20 cellular contexts compared by ENCODE assay signal in the genomic region with DNA sequence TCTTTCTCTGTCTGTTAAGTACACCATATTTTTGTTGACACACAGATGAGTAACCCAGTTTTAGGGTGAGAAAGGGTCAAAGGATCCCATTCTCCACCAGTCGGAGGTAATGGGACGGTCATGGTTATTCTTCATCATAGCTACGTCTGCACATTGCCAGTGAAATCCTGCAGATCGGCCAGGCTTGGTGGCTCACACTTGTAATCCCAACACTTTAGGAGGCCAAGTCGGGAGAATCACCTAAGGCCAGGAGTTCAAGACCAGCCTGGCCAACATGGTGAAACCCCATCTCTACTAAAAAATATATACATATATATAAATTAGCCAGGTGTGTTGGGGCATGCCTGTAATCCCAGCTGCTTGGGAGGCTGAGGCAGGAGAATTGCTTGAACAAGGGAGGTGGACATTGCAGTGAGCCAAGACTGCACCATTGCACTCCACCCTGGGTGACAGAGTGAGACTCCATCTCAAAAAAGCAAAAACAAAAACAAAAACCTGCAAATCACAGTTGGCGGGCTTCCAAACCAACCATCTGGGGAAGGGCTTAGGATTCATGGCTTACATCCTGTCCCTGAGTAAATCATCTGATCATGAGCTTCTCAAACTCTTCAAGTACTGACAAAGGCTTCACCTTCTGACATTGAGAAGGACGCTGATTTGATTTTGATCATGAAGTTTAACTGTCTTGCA. TPM values are rescaled to one million over a fixed set of nuclear protein-coding genes. Genes with fewer than 3 reads are reported as not detected.
"Had no signal": no experiment of that assay in that cellular context is flagged by ENCODE, and none has a peak within 500 bp of the region (broad histone marks: within the 10 kb centered on the region; RNA-seq: fewer than 3 reads in every experiment).

No MANE protein-coding gene starts in this region.

RNA-seq across cellular contexts. Expression of gene PRAMEF18, which starts 5.3 kb away (rescaled TPM):
- total RNA-seq: chondrocyte; colonic mucosa; endodermal cell; esophagus mucosa; fibroblast of lung; foreskin keratinocyte; gastroesophageal sphincter; heart left ventricle; hepatocyte; kidney; left lung; lower leg skin; mammary epithelial cell; mucosa of gallbladder; naive thymus-derived CD4-positive, alpha-beta T cell; psoas muscle; renal cortical epithelial cell; suprapubic skin; transverse colon had no signal
- polyA plus RNA-seq: fibroblast of lung; foreskin keratinocyte; heart left ventricle; hepatocyte; mammary epithelial cell; naive thymus-derived CD4-positive, alpha-beta T cell; psoas muscle had no signal

RNA-seq across cellular contexts. Expression of gene PRAMEF5, which starts 22.8 kb away (rescaled TPM):
- total RNA-seq: chondrocyte; colonic mucosa; endodermal cell; esophagus mucosa; fibroblast of lung; foreskin keratinocyte; gastroesophageal sphincter; heart left ventricle; hepatocyte; kidney; left lung; lower leg skin; mammary epithelial cell; mucosa of gallbladder; naive thymus-derived CD4-positive, alpha-beta T cell; psoas muscle; renal cortical epithelial cell; suprapubic skin; transverse colon had no signal
- polyA plus RNA-seq: fibroblast of lung; foreskin keratinocyte; heart left ventricle; hepatocyte; mammary epithelial cell; naive thymus-derived CD4-positive, alpha-beta T cell; psoas muscle; thymus had no signal

RNA-seq across cellular contexts. Expression of gene PRAMEF13, which starts 30.0 kb away (rescaled TPM):
- total RNA-seq: chondrocyte; colonic mucosa; endodermal cell; esophagus mucosa; fibroblast of lung; foreskin keratinocyte; gastroesophageal sphincter; heart left ventricle; hepatocyte; kidney; left lung; lower leg skin; mammary epithelial cell; mucosa of gallbladder; naive thymus-derived CD4-positive, alpha-beta T cell; psoas muscle; renal cortical epithelial cell; suprapubic skin; transverse colon had no signal
- polyA plus RNA-seq: fibroblast of lung; foreskin keratinocyte; heart left ventricle; hepatocyte; mammary epithelial cell; naive thymus-derived CD4-positive, alpha-beta T cell; psoas muscle had no signal

RNA-seq across cellular contexts. Expression of gene PRAMEF8, which starts 53.7 kb away (rescaled TPM):
- total RNA-seq: chondrocyte; colonic mucosa; endodermal cell; esophagus mucosa; fibroblast of lung; foreskin keratinocyte; gastroesophageal sphincter; heart left ventricle; hepatocyte; kidney; left lung; lower leg skin; mammary epithelial cell; mucosa of gallbladder; naive thymus-derived CD4-positive, alpha-beta T cell; psoas muscle; renal cortical epithelial cell; suprapubic skin; transverse colon had no signal
- polyA plus RNA-seq: fibroblast of lung; foreskin keratinocyte; heart left ventricle; hepatocyte; naive thymus-derived CD4-positive, alpha-beta T cell; psoas muscle had no signal

RNA-seq across cellular contexts. Expression of gene PRAMEF9, which starts 59.6 kb away (rescaled TPM):
- total RNA-seq: chondrocyte; colonic mucosa; endodermal cell; esophagus mucosa; fibroblast of lung; foreskin keratinocyte; gastroesophageal sphincter; heart left ventricle; hepatocyte; kidney; left lung; lower leg skin; mammary epithelial cell; mucosa of gallbladder; naive thymus-derived CD4-positive, alpha-beta T cell; psoas muscle; renal cortical epithelial cell; suprapubic skin; transverse colon had no signal
- polyA plus RNA-seq: fibroblast of lung; foreskin keratinocyte; heart left ventricle; hepatocyte; mammary epithelial cell; naive thymus-derived CD4-positive, alpha-beta T cell; psoas muscle had no signal
